Comparison of ENCODE assay signal across 15 cellular contexts in genomic region chr19:33628921-33629825, GRCh38. TPM values are rescaled to one million over a fixed set of nuclear protein-coding genes. Genes with fewer than 3 reads are reported as not detected.
"Had no signal": no experiment of that assay in that cellular context is flagged by ENCODE, and none has a peak within 500 bp of the region (broad histone marks: within the 10 kb centered on the region; RNA-seq: fewer than 3 reads in every experiment).

No MANE protein-coding gene starts in this region.

- ATAC-seq: activated naive CD4-positive, alpha-beta T cell treated with anti-CD3 and anti-CD28 coated beads, Interleukin-2, amount 50 U/mL, for 72 hours; left lobe of liver had no signal

- DNase-seq: activated CD4-positive, CD25-positive, alpha-beta regulatory T cell treated with anti-CD3 and anti-CD28 coated beads, Interleukin-2, amount 50 U/mL, for 72 hours; activated gamma-delta T cell treated with Interleukin-2 at 50 U/mL for 16 hours; activated T-cell treated with anti-CD3 and anti-CD28 coated beads for 4 hours; adrenal gland; foreskin melanocyte; kidney; stimulated activated CD4-positive, alpha-beta T cell treated with anti-CD3 and anti-CD28 coated beads, Interleukin-4, amount 100 ng/mL, for 1 hour; stomach; testis had no signal

RNA-seq across cellular contexts. Expression of gene CHST8, which starts 7.4 kb away (rescaled TPM):
- total RNA-seq: activated CD8-positive, alpha-beta memory T cell treated with anti-CD3 and anti-CD28 coated beads for 36 hours; activated naive CD4-positive, alpha-beta T cell treated with anti-CD3 and anti-CD28 coated beads, Interleukin-2, amount 50 U/mL, for 72 hours; activated T-helper 1 cell treated with anti-CD3 and anti-CD28 coated beads, Interleukin-12 subunit alpha, Interleukin-12 subunit beta, Interleukin-2, Interleukin-4 antibody, amounts not matched to agents 30 ng/mL and 10 ng/mL and 1 ng/mL, durations not matched to agents 14 hours and 24 hours and 36 hours; epithelial cell of proximal tubule; smooth muscle cell had no signal
